17 cellular contexts compared by ENCODE assay signal in the genomic region with DNA sequence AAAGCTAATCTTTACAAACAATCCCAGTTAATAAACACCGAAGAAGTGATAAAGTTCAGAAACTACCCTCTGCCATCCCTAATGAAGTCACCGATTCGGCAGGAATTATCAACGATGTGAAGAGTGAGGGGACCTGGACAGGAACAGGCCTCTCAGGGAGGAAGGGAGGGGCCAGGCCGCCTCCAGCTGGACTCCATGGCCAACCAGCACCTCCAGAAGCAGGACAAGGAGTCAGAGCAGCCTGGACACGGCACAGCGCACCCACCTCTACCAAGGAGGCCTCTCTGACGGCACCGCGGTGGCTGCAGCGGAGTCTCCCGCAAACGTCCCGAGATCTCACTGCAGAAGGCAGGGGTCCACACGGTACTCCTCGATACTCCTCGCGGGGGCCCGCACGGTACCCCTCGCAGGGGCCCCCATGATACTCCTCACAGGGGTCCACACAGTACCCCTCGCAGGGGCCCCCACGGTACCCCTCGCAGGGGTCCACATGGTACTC. TPM values are rescaled to one million over a fixed set of nuclear protein-coding genes. Genes with fewer than 3 reads are reported as not detected.
A peak's percentile ranks its signal among the peaks of the same experiment; 100 is the strongest.
DNase-seq lines count a peak whose midpoint lies in the region; ATAC-seq, FAIRE-seq and TF ChIP-seq lines count a peak whose summit lies in the region.
"Had no signal": no experiment of that assay in that cellular context is flagged by ENCODE, and none has a peak within 500 bp of the region (broad histone marks: within the 10 kb centered on the region; RNA-seq: fewer than 3 reads in every experiment).

No MANE protein-coding gene starts in this region.

- TF ChIP-seq CTCF in A549 (IDR thresholded peaks at IDR 0.05) (no peak), kidney (IDR thresholded peaks at IDR 0.05; ENCODE audit: borderline replicate concordance, extremely low read depth, insufficient read depth) (no peak), progenitor cell of endocrine pancreas (IDR thresholded peaks at IDR 0.05; ENCODE audit: unreplicated experiment) (no peak)

- H3K4me1 ChIP-seq in A549 = peaks cover 46% of the 10 kb centered on the region
- H3K4me1 ChIP-seq in kidney (ENCODE audit: control insufficient read depth in 1 of 2, insufficient read depth in 1 of 2, low read depth in 1 of 2, low read length in 2 of 2) = peaks cover 41 to 67% of the 10 kb centered on the region in 2 donors

- H3K9me3 Mint-ChIP-seq in progenitor cell of endocrine pancreas (ENCODE audit: low read depth) = peaks cover 2% of the 10 kb centered on the region
- H3K9me3 Mint-ChIP-seq: activated B cell treated with CpG ODN at 0.5 μM for 24 hours; natural killer cell treated with Interleukin-12 subunit alpha and Interleukin-12 subunit beta and Interleukin-15 and Interleukin-18, amount 100 ng/mL, for 72 hours had no signal

- CTCF ChIA-PET in A549 (lab: Yijun Ruan, JAX) = interaction anchor here (0.6 kb wide), 1 partner anchor 16 kb away, joined by 4 read pairs; no protein-coding TSS in a partner anchor

- no peak for TF ChIP-seq POLR2A in A549 (IDR thresholded peaks at IDR 0.05; ENCODE audit: low read length)

- H3K36me3 ChIP-seq in kidney (ENCODE audit: control insufficient read depth in 1 of 2, insufficient read depth in 2 of 2, low read length in 2 of 2) = peaks cover 0 to 3% of the 10 kb centered on the region in 2 donors

- POLR2A ChIA-PET in A549 (lab: Yijun Ruan, JAX) = no interaction called here

- H3K4me3 ChIP-seq in A549 (no peak overlapping the region), kidney (ENCODE audit: low read length in 2 of 2) (peak overlapping the region in 1 of 2 donors; percentile 43)
- H3K4me3 ChIP-seq: lung had no signal

- no peak overlapping the region for H3K9ac ChIP-seq in kidney (ENCODE audit: low read length in 2 of 2)

- ATAC-seq in A549 = no peak
- ATAC-seq in stimulated activated naive CD8-positive, alpha-beta T cell treated with anti-CD3 and anti-CD28 coated beads, Interleukin-15, Interleukin-2, amounts not matched to agents 100 U/mL and 50 U/mL, for 24 hours = no peak
- no peak for ATAC-seq in HG03280 (IDR thresholded peaks at IDR 0.05; ENCODE audit: unreplicated experiment)
- ATAC-seq: activated naive CD4-positive, alpha-beta T cell treated with anti-CD3 and anti-CD28 coated beads, Interleukin-2, amount 50 U/mL, for 72 hours; natural killer cell treated with Interleukin-12 subunit alpha and Interleukin-12 subunit beta and Interleukin-15 and Interleukin-18, amount 100 ng/mL, for 72 hours had no signal

- peaks cover 1% of the 10 kb centered on the region for H3K36me3 Mint-ChIP-seq in progenitor cell of endocrine pancreas (ENCODE audit: insufficient read depth)

- intact Hi-C loops in kidney (cut with DNase I) = no loop called here

- H3K4me1 Mint-ChIP-seq in progenitor cell of endocrine pancreas (ENCODE audit: low read depth) = peaks cover 35% of the 10 kb centered on the region

- FAIRE-seq in A549 (lab: Jason Lieb, UNC) = no peak
- FAIRE-seq in kidney (lab: Jason Lieb, UNC) = no peak

- H3K4me2 ChIP-seq in A549 = peak overlapping the region; percentile 69; the same call in 1 of the 3 replicates

- TF ChIP-seq EP300 in A549 (IDR thresholded peaks at IDR 0.05) = no peak

- H3K9me3 ChIP-seq in A549 (no peaks in the 10 kb centered on the region), kidney (ENCODE audit: control insufficient read depth in 1 of 2, low read length in 2 of 2) (no peaks in the 10 kb centered on the region)

- no peaks in the 10 kb centered on the region for H3K27me3 Mint-ChIP-seq in progenitor cell of endocrine pancreas
- H3K27me3 Mint-ChIP-seq: activated B cell treated with CpG ODN at 0.5 μM for 24 hours; natural killer cell treated with Interleukin-12 subunit alpha and Interleukin-12 subunit beta and Interleukin-15 and Interleukin-18, amount 100 ng/mL, for 72 hours had no signal

- DNase-seq in A549 (ENCODE audit: low read depth in 1 of 2, low spot score in 1 of 2) (no peak), HuH-7 (ENCODE audit: low spot score) (peak; percentile 34), kidney (no peak), progenitor cell of endocrine pancreas (ENCODE audit: low spot score, unreplicated experiment) (no peak), superior temporal gyrus (ENCODE audit: extremely low spot score) (no peak)
- no peak for DNase-seq in activated naive CD4-positive, alpha-beta T cell treated with anti-CD3 and anti-CD28 coated beads, Interleukin-2, amount 50 U/mL, for 16 hours
- no peak for DNase-seq in stimulated activated naive CD8-positive, alpha-beta T cell treated with anti-CD3 and anti-CD28 coated beads, Interleukin-15, Interleukin-2, amounts not matched to agents 100 U/mL and 50 U/mL, for 24 hours
- DNase-seq: activated B cell treated with CpG ODN at 0.5 μM for 24 hours, COR-L47, GF-D8, NCI-H1105 treated with DMSO at 0.1 percent for 48 hours, NCI-H82, RPMI8226 had no signal

- H3K27ac Mint-ChIP-seq in progenitor cell of endocrine pancreas = peak overlapping the region; percentile 95
- H3K27ac Mint-ChIP-seq: activated B cell treated with CpG ODN at 0.5 μM for 24 hours; activated naive CD4-positive, alpha-beta T cell treated with anti-CD3 and anti-CD28 coated beads, Interleukin-2, amount 50 U/mL, for 72 hours; natural killer cell treated with Interleukin-12 subunit alpha and Interleukin-12 subunit beta and Interleukin-15 and Interleukin-18, amount 100 ng/mL, for 72 hours had no signal

- 88% methylated on average over 10 of the region's 24 CpGs for WGBS in A549 (ENCODE audit: missing lambda C conversion rate)

- peak overlapping the region in 1 of 2 experiments; percentile 87; a peak in 3 of 6 replicates for H3K27ac ChIP-seq in A549
- peak overlapping the region; percentile 49 to 72 for H3K27ac ChIP-seq in kidney (ENCODE audit: low read depth in 2 of 2, low read length in 2 of 2)

- H3K4me3 Mint-ChIP-seq in progenitor cell of endocrine pancreas (ENCODE audit: low read depth) = no peak overlapping the region
- H3K4me3 Mint-ChIP-seq: activated B cell treated with CpG ODN at 0.5 μM for 24 hours; natural killer cell treated with Interleukin-12 subunit alpha and Interleukin-12 subunit beta and Interleukin-15 and Interleukin-18, amount 100 ng/mL, for 72 hours had no signal

- TF ChIP-seq RAD21 in A549 (conservative IDR thresholded peaks at IDR 0.05 in 1 of 2, IDR thresholded peaks at IDR 0.05 in 1 of 2) = no peak

TF ChIP-seq in A549, 52 proteins besides CTCF, POLR2A, EP300 and RAD21:
- TF ChIP-seq MYC (IDR thresholded peaks at IDR 0.05; ENCODE audit: borderline replicate concordance, low read length) = no peak

RNA-seq across cellular contexts. Expression of gene TOLLIP, which starts 3.8 kb away (rescaled TPM):
- polyA plus RNA-seq in A549 (2011; rRNA removed) = 26.5 and 26.9 TPM in 2 replicates
- 62.4 and 72.9 TPM in 2 replicates for polyA plus RNA-seq in A549 (2012; cell fraction: cytosol; rRNA removed)
- 59.6 and 76.1 TPM in 2 replicates for polyA plus RNA-seq in A549 (2012; cell fraction: nucleus; rRNA removed)
- polyA plus RNA-seq in A549 (2017; fragmentation: RNase III; extraction: RNeasy Plus Mini Kit Qiagen cat#74134 plus additional on column Dnase treatment) = 31.5 to 37.9 TPM (median 33.8 TPM) in 3 replicates
- polyA minus RNA-seq in A549 (2011; rRNA and poly(A)+ RNA removed) = 25.7 and 44.5 TPM in 2 replicates
- 65.5 TPM for total RNA-seq in kidney
- 88.0 TPM for polyA plus RNA-seq in kidney (ENCODE audit: insufficient read depth, low read depth, low replicate concordance)
- 41.2 and 44.4 TPM in 2 replicates for total RNA-seq in progenitor cell of endocrine pancreas
